ENCODE assay signal across 8 cellular contexts in the genomic region with DNA sequence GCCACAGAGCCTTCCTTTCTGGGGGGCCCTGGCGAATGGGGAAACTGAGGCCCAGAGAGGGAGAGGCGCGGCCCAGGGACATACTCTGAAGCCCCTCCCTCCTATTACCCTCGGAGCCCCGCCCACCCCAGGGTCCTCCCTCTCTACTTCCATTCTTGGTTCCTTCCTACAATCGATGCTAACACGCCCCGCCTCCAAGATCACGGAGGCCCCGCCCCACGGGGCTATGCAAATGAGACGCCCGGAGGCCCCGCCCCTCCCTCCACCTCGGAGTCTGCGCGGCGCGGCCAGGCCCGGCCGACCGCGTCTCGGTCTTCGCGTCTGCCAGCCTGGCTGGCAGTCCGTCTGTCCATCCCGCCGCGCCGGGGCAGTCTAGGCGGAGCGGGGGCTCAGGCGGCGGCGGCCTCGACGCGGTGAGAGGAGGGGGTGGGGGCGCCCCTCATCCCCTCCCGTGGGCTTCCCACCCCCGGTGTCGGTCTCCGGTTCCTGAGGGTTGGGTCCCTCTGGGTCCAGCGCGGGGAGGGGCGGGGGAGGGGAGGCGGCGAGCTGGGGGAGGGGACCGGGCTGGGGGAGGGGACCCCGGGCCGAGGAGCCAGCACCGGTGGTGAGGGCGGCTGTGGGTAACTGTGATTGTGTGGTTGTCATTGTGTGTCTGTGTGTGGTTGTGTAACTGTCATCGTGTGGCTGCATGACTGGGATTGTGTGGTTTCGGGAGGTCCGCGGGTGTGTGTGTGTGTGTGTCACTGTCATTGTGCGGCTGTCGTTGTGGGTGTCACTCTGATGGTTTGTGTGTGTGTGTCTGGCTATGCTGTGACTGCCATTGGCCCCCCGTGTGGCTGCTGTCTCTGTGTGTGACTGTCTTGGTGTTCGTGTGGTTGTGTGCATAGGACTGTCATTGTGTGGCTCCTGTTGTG. TPM values are rescaled to one million over a fixed set of nuclear protein-coding genes. Genes with fewer than 3 reads are reported as not detected.
DNase-seq lines count a peak whose midpoint lies in the region; ATAC-seq, FAIRE-seq and TF ChIP-seq lines count a peak whose summit lies in the region.

A gene with protein sequence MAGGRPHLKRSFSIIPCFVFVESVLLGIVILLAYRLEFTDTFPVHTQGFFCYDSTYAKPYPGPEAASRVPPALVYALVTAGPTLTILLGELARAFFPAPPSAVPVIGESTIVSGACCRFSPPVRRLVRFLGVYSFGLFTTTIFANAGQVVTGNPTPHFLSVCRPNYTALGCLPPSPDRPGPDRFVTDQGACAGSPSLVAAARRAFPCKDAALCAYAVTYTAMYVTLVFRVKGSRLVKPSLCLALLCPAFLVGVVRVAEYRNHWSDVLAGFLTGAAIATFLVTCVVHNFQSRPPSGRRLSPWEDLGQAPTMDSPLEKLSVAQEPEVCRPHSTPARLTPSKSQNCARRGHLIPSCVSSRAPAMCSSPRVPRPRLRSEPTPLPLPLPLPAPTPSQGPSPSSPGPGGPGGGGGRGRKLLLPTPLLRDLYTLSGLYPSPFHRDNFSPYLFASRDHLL (plus strand): TSS at position 273 of the 914 bp plus-strand sequence. CDS start 2,242 bp downstream, outside the sequence.

- CTCF ChIA-PET in T-cell (lab: Charles Lee): no interaction called here

- peak; percentile 89 for DNase-seq in GM12892 (ENCODE audit: insufficient read length)
- DNase-seq in NCI-H1105 (lab: John Stamatoyannopoulos, UW): peak; percentile 71
- DNase-seq in T-cell: peak; percentile 49 to 86 (median 79)
- peak; percentile 98 for DNase-seq in adipocyte (ENCODE audit: low read depth)
- peak; percentile 88 to 92 for DNase-seq in cardiac muscle cell (ENCODE audit: low read depth in 1 of 2, low spot score in 1 of 2)

- H3K4me3 Mint-ChIP-seq in T-cell: peak within 1 kb of the TSS; percentile 65 to 84 (median 72)

- H2AFZ ChIP-seq in parathyroid adenoma: peak within 1 kb of the TSS; percentile 74

- H3K9me3 Mint-ChIP-seq in T-cell: no peaks in the 10 kb centered on the region

- WGBS in thymus: 8% methylated on average over 62 of the region's 62 CpGs

- H3K9ac ChIP-seq in adipocyte (ENCODE audit: low read length): peak within 1 kb of the TSS; percentile 84
- H3K9ac ChIP-seq in parathyroid adenoma: peak within 1 kb of the TSS; percentile 37

- H3K4me1 ChIP-seq in adipocyte (ENCODE audit: control insufficient read depth, insufficient read depth, low read length): peaks cover 11% of the 10 kb centered on the region
- no peaks in the 10 kb centered on the region for H3K4me1 ChIP-seq in cardiac muscle cell (ENCODE audit: low read depth)
- H3K4me1 ChIP-seq in parathyroid adenoma: peaks cover 4% of the 10 kb centered on the region
- H3K4me1 ChIP-seq in thymus (ENCODE audit: control insufficient read depth, insufficient read depth, low read length): peaks cover 2% of the 10 kb centered on the region

- H3K4me2 ChIP-seq in parathyroid adenoma (ENCODE audit: low read length): peak within 1 kb of the TSS; percentile 89

- POLR2A ChIA-PET in T-cell (lab: Charles Lee): no interaction called here

- ATAC-seq in T-cell (replicated peaks in 1 of 4) (peak; percentile 80 to 97 (median 89)), HG03108 (IDR thresholded peaks at IDR 0.05; ENCODE audit: unreplicated experiment) (no peak)

- H3K79me2 ChIP-seq in parathyroid adenoma: peaks cover 4% of the 10 kb centered on the region

- TF ChIP-seq POLR2A in GM12892 (IDR thresholded peaks at IDR 0.05; ENCODE audit: low read depth, low read length): no peak

- H3K36me3 ChIP-seq in adipocyte (ENCODE audit: control insufficient read depth, insufficient read depth, low read length, severe bottlenecking): peaks cover 14% of the 10 kb centered on the region
- H3K36me3 ChIP-seq in cardiac muscle cell: no peaks in the 10 kb centered on the region
- H3K36me3 ChIP-seq in parathyroid adenoma (ENCODE audit: control insufficient read depth, insufficient read depth, low read length): no peaks in the 10 kb centered on the region
- no peaks in the 10 kb centered on the region for H3K36me3 ChIP-seq in thymus (ENCODE audit: control insufficient read depth, insufficient read depth)

- peak; percentile 81 for FAIRE-seq in GM12892 (lab: Jason Lieb, UNC)

- H3K27me3 ChIP-seq in adipocyte (replicated peaks; ENCODE audit: control insufficient read depth, insufficient read depth, low read length): no peaks in the 10 kb centered on the region
- H3K27me3 ChIP-seq in cardiac muscle cell: no peaks in the 10 kb centered on the region
- no peaks in the 10 kb centered on the region for H3K27me3 ChIP-seq in parathyroid adenoma (ENCODE audit: control insufficient read depth, insufficient read depth, low read length)
- H3K27me3 ChIP-seq in thymus (ENCODE audit: control insufficient read depth, insufficient read depth): no peaks in the 10 kb centered on the region

- H3K27ac ChIP-seq in cardiac muscle cell (no peak within 1 kb of the TSS), parathyroid adenoma (no peak within 1 kb of the TSS), thymus (ENCODE audit: low read depth) (no peak within 1 kb of the TSS)

- H3K9me3 ChIP-seq in adipocyte (ENCODE audit: control insufficient read depth, low read length): no peaks in the 10 kb centered on the region
- H3K9me3 ChIP-seq in cardiac muscle cell (ENCODE audit: low read depth): no peaks in the 10 kb centered on the region
- no peaks in the 10 kb centered on the region for H3K9me3 ChIP-seq in parathyroid adenoma (ENCODE audit: control insufficient read depth, low read length)
- no peaks in the 10 kb centered on the region for H3K9me3 ChIP-seq in thymus (ENCODE audit: control insufficient read depth)

- peak within 1 kb of the TSS; percentile 81 for H3K4me3 ChIP-seq in adipocyte (ENCODE audit: low read length)
- peak within 1 kb of the TSS; percentile 33 for H3K4me3 ChIP-seq in cardiac muscle cell
- H3K4me3 ChIP-seq in parathyroid adenoma (ENCODE audit: low read depth, low read length): peak within 1 kb of the TSS; percentile 55
- peak within 1 kb of the TSS; percentile 52 for H3K4me3 ChIP-seq in thymus (ENCODE audit: low read length)

- TF ChIP-seq CTCF in cardiac muscle cell (IDR thresholded peaks at IDR 0.05; ENCODE audit: low read depth, low read length) (no peak), parathyroid adenoma (IDR thresholded peaks at IDR 0.05) (no peak)

- H3K36me3 Mint-ChIP-seq in T-cell: no peaks in the 10 kb centered on the region

- peaks cover 9 to 21% (median 13%) of the 10 kb centered on the region in 3 donors for H3K4me1 Mint-ChIP-seq in T-cell

- peaks cover 8 to 9% of the 10 kb centered on the region in 2 donors for H3K27me3 Mint-ChIP-seq in T-cell

- no peak within 1 kb of the TSS for H3K27ac Mint-ChIP-seq in T-cell

RNA-seq across cellular contexts. Expression of the gene that starts here (rescaled TPM):
- 3.6 TPM for polyA plus RNA-seq in GM12892 (2012; ENCODE audit: missing spikeins)
- total RNA-seq in T-cell (10 to 100 TPM in 3 of 5 donors, 1 to 10 TPM in 2; 8.6 to 16.2 (median 10.7) TPM), cardiac muscle cell (7.3 and 13.4 TPM in 2 replicates)
- polyA plus RNA-seq in cardiac muscle cell (14.9 and 15.6 TPM in 2 replicates), thymus (9.7 TPM)
